ENCODE assay signal across 10 cellular contexts in the genomic region with DNA sequence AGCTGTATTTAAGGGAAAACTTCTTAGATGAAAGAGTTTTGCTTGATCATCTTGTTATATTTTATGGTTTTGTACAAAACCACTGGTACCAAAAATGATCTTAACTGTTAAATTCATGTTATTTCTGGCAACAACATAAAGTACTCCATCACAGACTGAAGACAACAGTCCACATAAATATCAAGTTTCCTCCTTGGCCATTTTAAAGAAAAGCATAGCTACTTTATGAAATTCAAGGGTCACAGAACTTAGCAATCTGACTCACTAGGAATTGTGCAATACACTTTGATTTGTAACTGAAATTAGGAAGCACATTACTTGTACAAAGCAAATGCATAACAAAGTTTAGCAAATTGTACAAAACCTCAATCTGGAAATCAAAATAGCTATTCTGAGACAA.
DNase-seq lines count a peak whose midpoint lies in the region; ATAC-seq, FAIRE-seq and TF ChIP-seq lines count a peak whose summit lies in the region.
"Had no signal": no experiment of that assay in that cellular context is flagged by ENCODE, and none has a peak within 500 bp of the region (broad histone marks: within the 10 kb centered on the region; RNA-seq: fewer than 3 reads in every experiment).

No MANE protein-coding gene starts in this region.

- no TSS peak for BruUV-seq in endothelial cell of umbilical vein (replicated peaks; lab: Mats Ljungman, UMichigan)

- no peak overlapping the region for H3K4me2 ChIP-seq in endothelial cell of umbilical vein (ENCODE audit: insufficient read depth, low read length)

- TF ChIP-seq CTCF in CD14-positive monocyte (IDR thresholded peaks at IDR 0.05) (no peak), endothelial cell of umbilical vein (IDR thresholded peaks at IDR 0.05; ENCODE audit: extremely low read depth in 1 of 2, insufficient read depth in 1 of 2, low read depth in 1 of 2, low read length in 2 of 2) (no peak)

- DNase-seq in CD14-positive monocyte (ENCODE audit: low spot score), result no peak
- DNase-seq in NOMO-1 treated with dmso at 0.1 percent for 144 hours (lab: John Stamatoyannopoulos, UW; ENCODE audit: unreplicated experiment), result peak; percentile 49
- DNase-seq in endothelial cell of umbilical vein (ENCODE audit: low read depth, low spot score), result peak; percentile 47
- peak; percentile 43 for DNase-seq in non-pigmented ciliary epithelial cell (ENCODE audit: low read depth)
- no peak for DNase-seq in nucleus accumbens (lab: John Stamatoyannopoulos, UW)
- DNase-seq in occipital lobe (lab: John Stamatoyannopoulos, UW), result no peak
- DNase-seq: DMS53, NCI-H1436 treated with DMSO at 0.1 percent for 48 hours had no signal

- no peaks in the 10 kb centered on the region for H3K27me3 Mint-ChIP-seq in CD14-positive monocyte (ENCODE audit: low read depth in 3 of 3)

- no peaks in the 10 kb centered on the region for H3K9me1 ChIP-seq in endothelial cell of umbilical vein (replicated peaks; ENCODE audit: control insufficient read depth, extremely low read depth, insufficient read depth, low read length)

- CTCF ChIA-PET in endothelial cell of umbilical vein (lab: Charles Lee), result interaction anchor here (1.2 kb wide), 1 partner anchor 18 kb away, joined by 3 read pairs; no protein-coding TSS in a partner anchor

- H3K27ac Mint-ChIP-seq in CD14-positive monocyte, result peak overlapping the region; percentile 26 to 92 (median 87)

- H3K4me3 ChIP-seq in endothelial cell of umbilical vein (replicated peaks in 1 of 3; ENCODE audit: insufficient read depth in 1 of 3, low read depth in 1 of 3, low read length in 3 of 3), result no peak overlapping the region

- H3K9ac ChIP-seq in endothelial cell of umbilical vein (replicated peaks; ENCODE audit: extremely low read depth, insufficient read depth, low read length), result no peak overlapping the region

- H3K4me1 Mint-ChIP-seq in CD14-positive monocyte, result peaks cover 41% of the 10 kb centered on the region

- H3K9me3 ChIP-seq in endothelial cell of umbilical vein (replicated peaks; ENCODE audit: control insufficient read depth, insufficient read depth, low read length), result no peaks in the 10 kb centered on the region

- no peaks in the 10 kb centered on the region for H3K4me1 ChIP-seq in endothelial cell of umbilical vein (ENCODE audit: control insufficient read depth, extremely low read depth, insufficient read depth, low read length)

- no peak for TF ChIP-seq POLR2A in endothelial cell of umbilical vein (IDR thresholded peaks at IDR 0.05; ENCODE audit: low read depth, low read length)

- H4K20me1 ChIP-seq in endothelial cell of umbilical vein (replicated peaks; ENCODE audit: control insufficient read depth, extremely low read depth, insufficient read depth, low read length), result no peaks in the 10 kb centered on the region

- H3K79me2 ChIP-seq in endothelial cell of umbilical vein (ENCODE audit: control insufficient read depth, insufficient read depth, low read length), result peaks cover 5% of the 10 kb centered on the region

- dilution Hi-C loops in endothelial cell of umbilical vein (cut with MboI; ENCODE audit: extremely low pct_ligation_motif_present, low sequenced_read_pairs), result no loop called here

- H3K4me3 Mint-ChIP-seq in CD14-positive monocyte, result no peak overlapping the region

- no peak for FAIRE-seq in endothelial cell of umbilical vein (lab: Jason Lieb, UNC)

- H3K36me3 Mint-ChIP-seq in CD14-positive monocyte, result peaks cover 0 to 1% of the 10 kb centered on the region in 2 donors

- H3K36me3 ChIP-seq in endothelial cell of umbilical vein (ENCODE audit: control insufficient read depth in 2 of 2, extremely low read depth in 1 of 2, insufficient read depth in 2 of 2, low read length in 2 of 2), result no peaks in the 10 kb centered on the region

- POLR2A ChIA-PET in endothelial cell of umbilical vein (lab: Charles Lee), result no interaction called here

- H3K27me3 ChIP-seq in endothelial cell of umbilical vein (ENCODE audit: control insufficient read depth in 2 of 2, insufficient read depth in 2 of 2, low read length in 2 of 2), result no peaks in the 10 kb centered on the region

- ATAC-seq in GM21737 (IDR thresholded peaks at IDR 0.05; ENCODE audit: unreplicated experiment) (no peak), GM21526 (IDR thresholded peaks at IDR 0.05; ENCODE audit: low FRiP score, unreplicated experiment) (no peak)

- H3K27ac ChIP-seq in endothelial cell of umbilical vein (ENCODE audit: insufficient read depth, low read depth, low read length), result no peak overlapping the region

- no peak overlapping the region for H2AFZ ChIP-seq in endothelial cell of umbilical vein (ENCODE audit: low read depth, low read length)

- peaks cover 0 to 4% (median 2%) of the 10 kb centered on the region in 7 donors for H3K9me3 Mint-ChIP-seq in CD14-positive monocyte

- intact Hi-C loops in CD14-positive monocyte (cut with micrococcal nuclease), result no loop called here
- intact Hi-C loops in endothelial cell of umbilical vein (cut with micrococcal nuclease), result no loop called here

TF ChIP-seq in endothelial cell of umbilical vein, 7 proteins besides CTCF, POLR2A, EP300 and RAD21:
- TF ChIP-seq MYC (IDR thresholded peaks at IDR 0.05; ENCODE audit: low read depth, low read length), result no peak
- TF ChIP-seq JUN (IDR thresholded peaks at IDR 0.05; ENCODE audit: borderline replicate concordance, insufficient read depth, insufficient read length, low read depth), result no peak
- TF ChIP-seq FOS (IDR thresholded peaks at IDR 0.05; ENCODE audit: borderline replicate concordance, insufficient read depth, low read length), result no peak
- no peak for TF ChIP-seq POLR2AphosphoS5 (IDR thresholded peaks at IDR 0.05; ENCODE audit: insufficient read depth, low read depth, low read length)
- TF ChIP-seq GATA2 (IDR thresholded peaks at IDR 0.05; ENCODE audit: insufficient read depth, insufficient read length, low read depth, low read length), result no peak
TF ChIP-seq in endothelial cell of umbilical vein: peak in this region for 0.

Comparison
In these comparisons a context has a peak if more than half of its experiments do, and no peak if none do; other contexts are left out.
1. DNase-seq: peak in NOMO-1 treated with dmso at 0.1 percent for 144 hours (single experiment), endothelial cell of umbilical vein (single experiment) and non-pigmented ciliary epithelial cell (single experiment); none in CD14-positive monocyte (single experiment), nucleus accumbens (0 of 56) and occipital lobe (single experiment).